ENCODE assay signal across 23 cellular contexts in the genomic region with DNA sequence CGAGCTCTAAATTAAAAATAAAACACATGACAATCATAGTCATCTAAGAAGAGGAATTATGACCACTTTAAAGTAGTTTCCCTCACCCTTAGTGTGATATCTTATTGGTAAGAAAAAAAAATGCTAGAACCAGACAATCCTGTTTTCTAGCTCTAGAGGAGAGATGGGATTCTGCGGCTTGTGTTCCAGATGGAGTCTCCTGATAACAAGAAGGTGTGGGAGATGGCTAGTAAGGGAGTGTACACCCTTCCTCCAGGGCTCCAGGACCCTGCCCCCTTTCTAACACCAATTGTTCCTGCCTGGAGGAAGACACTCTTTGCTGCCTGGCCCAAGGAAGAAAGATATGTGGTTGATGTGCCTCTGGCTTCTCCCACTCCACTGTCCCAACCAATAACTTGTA.
DNase-seq lines count a peak whose midpoint lies in the region; ATAC-seq, FAIRE-seq and TF ChIP-seq lines count a peak whose summit lies in the region.
"Had no signal": no experiment of that assay in that cellular context is flagged by ENCODE, and none has a peak within 500 bp of the region (broad histone marks: within the 10 kb centered on the region; RNA-seq: fewer than 3 reads in every experiment).

No MANE protein-coding gene starts in this region.

- CTCF ChIA-PET in Calu3 (lab: Charles Lee) = interaction anchor here (0.6 to 1.5 kb wide), 8 partner anchors 8 to 86 kb away, joined by 3 to 10 read pairs (median 3); no protein-coding TSS in a partner anchor
- CTCF ChIA-PET in K562 (lab: Yijun Ruan, JAX; ENCODE audit: low intra/inter-chr PET ratio) = no interaction called here

- no peaks in the 10 kb centered on the region for H3K79me2 ChIP-seq in K562 (ENCODE audit: control insufficient read depth, insufficient read depth, low read length)
- no peaks in the 10 kb centered on the region for H3K79me2 ChIP-seq in parathyroid adenoma

- TF ChIP-seq CTCF in Calu3 (IDR thresholded peaks at IDR 0.05; ENCODE audit: unreplicated experiment) (no peak), K562 (IDR thresholded peaks at IDR 0.05 in 2 of 3, conservative IDR thresholded peaks at IDR 0.05 in 1 of 3; ENCODE audit: insufficient read depth in 2 of 3, low read depth in 1 of 3, low read length in 3 of 3) (no peak), parathyroid adenoma (IDR thresholded peaks at IDR 0.05) (no peak), heart left ventricle (IDR thresholded peaks at IDR 0.05) (no peak)

- no peak for TF ChIP-seq RAD21 in K562 (CRISPR knock-in tag; conservative IDR thresholded peaks at IDR 0.05 in 1 of 2, IDR thresholded peaks at IDR 0.05 in 1 of 2)

- H4K20me1 ChIP-seq in K562 (replicated peaks; ENCODE audit: control insufficient read depth, insufficient read depth, low read length) = no peaks in the 10 kb centered on the region

- H3K4me3 ChIP-seq in K562 (no peak overlapping the region), parathyroid adenoma (ENCODE audit: low read depth, low read length) (no peak overlapping the region), heart left ventricle (no peak overlapping the region)
- H3K4me3 ChIP-seq: A549, Peyer's patch, SJCRH30 had no signal

- in situ Hi-C loops in K562 (cut with MboI) = no loop called here

- H3K9me3 ChIP-seq in K562 (replicated peaks; ENCODE audit: control insufficient read depth, insufficient read depth, low read depth, low read length) (no peaks in the 10 kb centered on the region), parathyroid adenoma (ENCODE audit: control insufficient read depth, low read length) (no peaks in the 10 kb centered on the region), heart left ventricle (no peaks in the 10 kb centered on the region)
- H3K9me3 ChIP-seq: A549, BE2C, Peyer's patch, SJCRH30 had no signal

- peaks cover 80% of the 10 kb centered on the region for H3K27me3 Mint-ChIP-seq in Calu3 (ENCODE audit: unreplicated experiment)

- TF ChIP-seq EP300 in K562 (IDR thresholded peaks at IDR 0.05; ENCODE audit: low read length) = peak; percentile 63

- H3K9me3 Mint-ChIP-seq in Calu3 (ENCODE audit: low read depth, unreplicated experiment) = peaks cover 2% of the 10 kb centered on the region

- no peak overlapping the region for H3K4me3 Mint-ChIP-seq in Calu3 (ENCODE audit: low read depth, unreplicated experiment)
- H3K4me3 Mint-ChIP-seq: CD4-positive, CD25-positive, alpha-beta regulatory T cell had no signal

- no peak overlapping the region for H3K27ac Mint-ChIP-seq in Calu3 (ENCODE audit: unreplicated experiment)
- H3K27ac Mint-ChIP-seq: CD4-positive, CD25-positive, alpha-beta regulatory T cell had no signal

- H3K36me3 ChIP-seq in K562 (ENCODE audit: control insufficient read depth, insufficient read depth, low read length) (no peaks in the 10 kb centered on the region), parathyroid adenoma (ENCODE audit: control insufficient read depth, insufficient read depth, low read length) (no peaks in the 10 kb centered on the region), heart left ventricle (no peaks in the 10 kb centered on the region)
- H3K36me3 ChIP-seq: BE2C, Peyer's patch, SJCRH30 had no signal

- no peak overlapping the region for H2AFZ ChIP-seq in K562 (ENCODE audit: low read depth, low read length)
- H2AFZ ChIP-seq in parathyroid adenoma = no peak overlapping the region

- no peaks in the 10 kb centered on the region for H3K9me1 ChIP-seq in K562 (ENCODE audit: control insufficient read depth, insufficient read depth, low read length)

- H3K27ac ChIP-seq in K562 (ENCODE audit: extremely low read depth, low read depth, low read length) = no peak overlapping the region
- no peak overlapping the region for H3K27ac ChIP-seq in parathyroid adenoma
- no peak overlapping the region for H3K27ac ChIP-seq in heart left ventricle
- H3K27ac ChIP-seq: A549, Peyer's patch, SJCRH30 had no signal

- DNase-seq in Calu3 = peak; percentile 61
- peak; percentile 53 for DNase-seq in HT-29 (ENCODE audit: low spot score)
- DNase-seq in K562 (ENCODE audit: extremely low read depth in 1 of 4, low spot score in 3 of 4) = peak; percentile 77 to 84 (median 80)
- DNase-seq in heart left ventricle = no peak
- no peak for DNase-seq in glomerular visceral epithelial cell (ENCODE audit: extremely low spot score)
- no peak for DNase-seq in NCI-H526 (lab: John Stamatoyannopoulos, UW)
- DNase-seq: BE2C; CD4-positive, CD25-positive, alpha-beta regulatory T cell; DND-41; GOT3; IMR-90; MM.1S; NCI-H1048; NCI-H1436; NCI-H187 treated with DMSO at 0.1 percent for 48 hours; NCI-H2107; NK-92 treated with Interleukin-12 subunit alpha and Interleukin-12 subunit beta, amount 100 ng/mL, for 24 hours; Peyer's patch; SJCRH30 had no signal

- peak; percentile 83 for ATAC-seq in K562
- no peak for ATAC-seq in heart left ventricle
- no peak for ATAC-seq in GM18870 (IDR thresholded peaks at IDR 0.05; ENCODE audit: unreplicated experiment)

- no TSS peak for BruUV-seq in Calu3 (replicated peaks; lab: Mats Ljungman, UMichigan)
- BruUV-seq in K562 (replicated peaks; lab: Mats Ljungman, UMichigan) = no TSS peak

- 0 out of 5 replicates have a peak, but pooled peaks cover 0 to 2% of the 10 kb centered on the region in 2 experiments for H3K27me3 ChIP-seq in K562 (ENCODE audit: control insufficient read depth in 2 of 2, insufficient read depth in 2 of 2, low read length in 2 of 2)
- no peaks in the 10 kb centered on the region for H3K27me3 ChIP-seq in parathyroid adenoma (ENCODE audit: control insufficient read depth, insufficient read depth, low read length)
- peaks cover 0 to 2% (median 0%) of the 10 kb centered on the region in 9 donors for H3K27me3 ChIP-seq in heart left ventricle
- H3K27me3 ChIP-seq: SJCRH30 had no signal

- no peaks in the 10 kb centered on the region for H3K36me3 Mint-ChIP-seq in Calu3 (ENCODE audit: insufficient read depth, unreplicated experiment)
- H3K36me3 Mint-ChIP-seq: CD4-positive, CD25-positive, alpha-beta regulatory T cell had no signal

- intact Hi-C loops in Calu3 (cut with micrococcal nuclease; ENCODE audit: unreplicated experiment) = no loop called here
- intact Hi-C loops in K562 (cut with micrococcal nuclease) = no loop called here
- intact Hi-C loops in heart left ventricle (cut with DNase I) = no loop called here

- peaks cover 9% of the 10 kb centered on the region for H3K4me1 Mint-ChIP-seq in Calu3 (ENCODE audit: low read depth, unreplicated experiment)
- H3K4me1 Mint-ChIP-seq: CD4-positive, CD25-positive, alpha-beta regulatory T cell had no signal

- H3K9ac ChIP-seq in K562 (ENCODE audit: insufficient read depth in 1 of 2, low read depth in 2 of 2, low read length in 2 of 2) (no peak overlapping the region), parathyroid adenoma (no peak overlapping the region)

- POLR2A ChIA-PET in K562 (lab: Yijun Ruan, JAX) = interaction anchor here (0.9 kb wide), 1 partner anchor 9 kb away, joined by 6 read pairs; no protein-coding TSS in a partner anchor

- 0% methylated on average over 2 of the region's 2 CpGs for WGBS in K562 (ENCODE audit: insufficient coverage, low coverage, missing lambda C conversion rate)
- 56 to 71% (median 65%) methylated on average over 2 of the region's 2 CpGs for WGBS in heart left ventricle, 4 donors

- H3K4me2 ChIP-seq in K562 (ENCODE audit: insufficient read depth, low read length) (peak overlapping the region; percentile 23; the same call in 1 of the 2 replicates), parathyroid adenoma (ENCODE audit: low read length) (peak overlapping the region; percentile 52)
- H3K4me2 ChIP-seq: A549 had no signal

- H3K4me1 ChIP-seq in K562 (replicated peaks in 1 of 2; ENCODE audit: control insufficient read depth in 2 of 2, insufficient read depth in 2 of 2, low read length in 2 of 2) (peaks cover 7 to 8% of the 10 kb centered on the region in 2 experiments; a peak in 4 of 5 replicates), parathyroid adenoma (peaks cover 5% of the 10 kb centered on the region), heart left ventricle (no peaks in the 10 kb centered on the region)
- H3K4me1 ChIP-seq: A549, BE2C, Peyer's patch, SJCRH30 had no signal

- TF ChIP-seq POLR2A in K562 (conservative IDR thresholded peaks at IDR 0.05) = no peak
- TF ChIP-seq POLR2A in heart left ventricle (IDR thresholded peaks at IDR 0.05) = no peak

- FAIRE-seq in K562 (lab: Jason Lieb, UNC) = peak; percentile 78
- FAIRE-seq: GM12891 had no signal

TF ChIP-seq in K562, 482 proteins besides CTCF, POLR2A, EP300 and RAD21 (continues in another document):
- no peak for TF ChIP-seq MECOM (CRISPR knock-in tag; IDR thresholded peaks at IDR 0.05)
- TF ChIP-seq, protein P1, sequence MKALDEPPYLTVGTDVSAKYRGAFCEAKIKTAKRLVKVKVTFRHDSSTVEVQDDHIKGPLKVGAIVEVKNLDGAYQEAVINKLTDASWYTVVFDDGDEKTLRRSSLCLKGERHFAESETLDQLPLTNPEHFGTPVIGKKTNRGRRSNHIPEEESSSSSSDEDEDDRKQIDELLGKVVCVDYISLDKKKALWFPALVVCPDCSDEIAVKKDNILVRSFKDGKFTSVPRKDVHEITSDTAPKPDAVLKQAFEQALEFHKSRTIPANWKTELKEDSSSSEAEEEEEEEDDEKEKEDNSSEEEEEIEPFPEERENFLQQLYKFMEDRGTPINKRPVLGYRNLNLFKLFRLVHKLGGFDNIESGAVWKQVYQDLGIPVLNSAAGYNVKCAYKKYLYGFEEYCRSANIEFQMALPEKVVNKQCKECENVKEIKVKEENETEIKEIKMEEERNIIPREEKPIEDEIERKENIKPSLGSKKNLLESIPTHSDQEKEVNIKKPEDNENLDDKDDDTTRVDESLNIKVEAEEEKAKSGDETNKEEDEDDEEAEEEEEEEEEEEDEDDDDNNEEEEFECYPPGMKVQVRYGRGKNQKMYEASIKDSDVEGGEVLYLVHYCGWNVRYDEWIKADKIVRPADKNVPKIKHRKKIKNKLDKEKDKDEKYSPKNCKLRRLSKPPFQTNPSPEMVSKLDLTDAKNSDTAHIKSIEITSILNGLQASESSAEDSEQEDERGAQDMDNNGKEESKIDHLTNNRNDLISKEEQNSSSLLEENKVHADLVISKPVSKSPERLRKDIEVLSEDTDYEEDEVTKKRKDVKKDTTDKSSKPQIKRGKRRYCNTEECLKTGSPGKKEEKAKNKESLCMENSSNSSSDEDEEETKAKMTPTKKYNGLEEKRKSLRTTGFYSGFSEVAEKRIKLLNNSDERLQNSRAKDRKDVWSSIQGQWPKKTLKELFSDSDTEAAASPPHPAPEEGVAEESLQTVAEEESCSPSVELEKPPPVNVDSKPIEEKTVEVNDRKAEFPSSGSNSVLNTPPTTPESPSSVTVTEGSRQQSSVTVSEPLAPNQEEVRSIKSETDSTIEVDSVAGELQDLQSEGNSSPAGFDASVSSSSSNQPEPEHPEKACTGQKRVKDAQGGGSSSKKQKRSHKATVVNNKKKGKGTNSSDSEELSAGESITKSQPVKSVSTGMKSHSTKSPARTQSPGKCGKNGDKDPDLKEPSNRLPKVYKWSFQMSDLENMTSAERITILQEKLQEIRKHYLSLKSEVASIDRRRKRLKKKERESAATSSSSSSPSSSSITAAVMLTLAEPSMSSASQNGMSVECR (CRISPR knock-in tag; IDR thresholded peaks at IDR 0.05) = no peak
- TF ChIP-seq KDM4B (IDR thresholded peaks at IDR 0.05; ENCODE audit: borderline replicate concordance in 2 of 2, low read depth in 1 of 2) = no peak
- no peak for TF ChIP-seq ZFP30 (CRISPR knock-in tag; IDR thresholded peaks at IDR 0.05; ENCODE audit: borderline replicate concordance)
- peak; percentile 64 for TF ChIP-seq NCOR1 (IDR thresholded peaks at IDR 0.05)
- TF ChIP-seq CBFA2T3 (IDR thresholded peaks at IDR 0.05) = peak; percentile 81

Comparison
In these comparisons a context has a peak if more than half of its experiments do, and no peak if none do; other contexts are left out.
1. DNase-seq: peak in Calu3 (single experiment), HT-29 (single experiment) and K562 (4 of 4); none in heart left ventricle (0 of 5), glomerular visceral epithelial cell (single experiment) and NCI-H526 (0 of 2).